In the genomic region with DNA sequence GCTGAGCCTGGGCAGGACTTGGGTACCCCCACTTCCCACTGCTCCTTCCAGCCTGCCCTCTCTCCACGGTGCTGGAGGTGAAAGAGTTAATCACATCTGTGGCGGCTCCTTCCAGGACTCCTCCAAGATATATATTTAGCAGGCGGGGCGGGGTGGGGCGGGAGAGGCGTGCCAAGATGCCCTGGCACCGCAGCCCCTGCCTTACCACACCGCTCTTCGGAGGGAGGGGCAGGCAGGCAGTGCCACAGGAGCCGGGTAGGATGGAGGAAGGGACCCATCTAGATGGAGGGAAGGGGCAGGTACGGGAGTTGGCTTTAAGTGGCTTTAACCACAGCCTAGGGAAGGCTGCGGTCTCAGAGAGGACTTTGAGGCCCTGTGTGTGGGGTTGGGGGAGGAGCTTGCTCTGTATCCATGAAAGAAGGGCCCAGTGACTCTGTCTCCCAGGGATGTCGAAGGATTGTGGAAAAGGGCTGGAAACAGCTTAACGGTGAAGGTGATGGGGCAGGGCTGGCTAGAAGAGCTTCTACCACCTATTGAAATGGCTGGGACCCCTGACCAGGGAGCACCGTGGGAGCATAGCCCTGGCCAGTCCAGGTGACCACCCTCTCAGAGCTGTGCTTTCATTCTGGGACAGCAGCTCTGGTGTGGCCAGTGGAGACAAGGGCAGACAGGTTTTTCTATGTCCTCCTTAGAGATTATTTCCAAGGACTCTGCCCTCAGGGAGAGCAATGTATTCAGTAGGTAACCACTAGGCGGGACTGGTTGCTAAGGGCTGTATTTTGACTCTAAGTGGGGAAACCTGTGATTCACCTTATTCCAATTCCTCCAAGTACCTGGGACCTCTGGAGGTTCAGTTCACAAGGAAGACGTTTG, we compare ENCODE assay signal across 8 cellular contexts. TPM values are rescaled to one million over a fixed set of nuclear protein-coding genes. Genes with fewer than 3 reads are reported as not detected.
DNase-seq lines count a peak whose midpoint lies in the region; ATAC-seq and TF ChIP-seq lines count a peak whose summit lies in the region.

No MANE protein-coding gene starts in this region.

- H3K4me1 Mint-ChIP-seq in osteocyte (ENCODE audit: unreplicated experiment), result peaks cover 4% of the 10 kb centered on the region

- H3K27ac Mint-ChIP-seq in osteocyte (ENCODE audit: unreplicated experiment), result no peak overlapping the region

- H3K4me3 Mint-ChIP-seq in osteocyte (ENCODE audit: unreplicated experiment), result no peak overlapping the region

- no peaks in the 10 kb centered on the region for H3K9me3 Mint-ChIP-seq in osteocyte (ENCODE audit: unreplicated experiment)

- H3K9me3 ChIP-seq in osteoblast (ENCODE audit: low read depth, low read length) (no peaks in the 10 kb centered on the region), testis (no peaks in the 10 kb centered on the region)

- DNase-seq in DMS53 treated with DMSO at 0.1 percent for 48 hours (lab: John Stamatoyannopoulos, UW; ENCODE audit: unreplicated experiment), result peak; percentile 51
- peak; percentile 80 for DNase-seq in NCI-H2107 treated with DMSO at 0.1 percent for 48 hours (lab: John Stamatoyannopoulos, UW; ENCODE audit: unreplicated experiment)
- DNase-seq in epithelial cell of prostate (ENCODE audit: low read depth, low spot score), result peak; percentile 36
- peak; percentile 75 for DNase-seq in osteoblast (ENCODE audit: insufficient read length, low spot score, missing footprints)
- no peak for DNase-seq in osteocyte (ENCODE audit: extremely low spot score, unreplicated experiment)
- DNase-seq in testis, result no peak

- TF ChIP-seq CTCF in osteoblast (IDR thresholded peaks at IDR 0.05; ENCODE audit: extremely low read depth, low read depth, low read length) (no peak), osteocyte (IDR thresholded peaks at IDR 0.05) (no peak), testis (IDR thresholded peaks at IDR 0.05) (no peak)

- intact Hi-C loops in testis (cut with DNase I; ENCODE audit: low total_unique reads), result loop anchor here (2.0 kb wide), 1 partner anchor 78 kb away; no protein-coding TSS in a partner anchor

- H3K4me1 ChIP-seq in osteoblast (ENCODE audit: insufficient read depth, low read length), result peaks cover 4% of the 10 kb centered on the region
- peaks cover 9% of the 10 kb centered on the region for H3K4me1 ChIP-seq in testis

- ATAC-seq in HG03025 (IDR thresholded peaks at IDR 0.05; ENCODE audit: low FRiP score, unreplicated experiment) (no peak), GM19395 (IDR thresholded peaks at IDR 0.05; ENCODE audit: unreplicated experiment) (no peak)

- H3K36me3 ChIP-seq in osteoblast (ENCODE audit: insufficient read depth, low read length) (no peaks in the 10 kb centered on the region), testis (ENCODE audit: low read depth, missing control alignments) (no peaks in the 10 kb centered on the region)

- H3K27me3 ChIP-seq in osteoblast (ENCODE audit: insufficient read depth, low read length) (peaks cover 3% of the 10 kb centered on the region), testis (no peaks in the 10 kb centered on the region)

- 43 to 80% methylated on average over 9 to 17 of the region's 17 CpGs for WGBS in testis, 2 donors

- H4K20me1 ChIP-seq in osteoblast (ENCODE audit: insufficient read depth, low read length), result no peaks in the 10 kb centered on the region

- no peak overlapping the region for H3K4me2 ChIP-seq in osteoblast (ENCODE audit: insufficient read depth, low read length)

- no peaks in the 10 kb centered on the region for H3K79me2 ChIP-seq in osteoblast (ENCODE audit: insufficient read depth, low read length)

- peaks cover 22% of the 10 kb centered on the region for H3K27me3 Mint-ChIP-seq in osteocyte (ENCODE audit: unreplicated experiment)

- H3K27ac ChIP-seq in epithelial cell of prostate (no peak overlapping the region), osteoblast (ENCODE audit: low read depth, low read length) (no peak overlapping the region), testis (no peak overlapping the region)

- H3K4me3 ChIP-seq in osteoblast (ENCODE audit: insufficient read depth, low read length) (no peak overlapping the region), testis (no peak overlapping the region)

- no peaks in the 10 kb centered on the region for H3K36me3 Mint-ChIP-seq in osteocyte (ENCODE audit: unreplicated experiment)

- TF ChIP-seq POLR2A in testis (IDR thresholded peaks at IDR 0.05), result no peak

- H2AFZ ChIP-seq in osteoblast (ENCODE audit: low read length), result no peak overlapping the region

RNA-seq across cellular contexts. Expression of gene GPR142, which starts 13.0 kb away (rescaled TPM):
- total RNA-seq in osteoblast (not detected in 2 replicates), osteocyte (not detected in 2 replicates), testis (under 1 TPM; 0.55 to 0.87 TPM)
- 0.51 TPM for polyA plus RNA-seq in testis (ENCODE audit: insufficient read depth, low read depth, low replicate concordance)

RNA-seq across cellular contexts. Expression of gene BTBD17, which starts 18.7 kb away (rescaled TPM):
- total RNA-seq in osteoblast (not detected in 2 replicates), osteocyte (not detected in 2 replicates), testis (1 to 10 TPM in 1 of 2 donors, under 1 TPM in 1; 0.79 to 1.2 TPM)
- polyA plus RNA-seq in testis (ENCODE audit: insufficient read depth, low read depth, low replicate concordance), result not detected

RNA-seq across cellular contexts. Expression of gene GPRC5C, which starts 51.6 kb away (rescaled TPM):
- total RNA-seq in osteoblast (2.9 and 6.8 TPM in 2 replicates), osteocyte (44.4 and 56.4 TPM in 2 replicates), testis (10 to 100 TPM in 1 of 2 donors, 1 to 10 TPM in 1; 6.8 to 19.0 TPM)
- 14.1 TPM for polyA plus RNA-seq in testis (ENCODE audit: insufficient read depth, low read depth, low replicate concordance)

RNA-seq across cellular contexts. Expression of gene KIF19, which starts 54.3 kb away (rescaled TPM):
- total RNA-seq in osteoblast (not detected in 2 replicates), osteocyte (not detected in 2 replicates), testis (1 to 10 TPM; 3.0 to 3.3 TPM)
- 2.0 TPM for polyA plus RNA-seq in testis (ENCODE audit: insufficient read depth, low read depth, low replicate concordance)

Comparison
In these comparisons a context has a peak if more than half of its experiments do, and no peak if none do; other contexts are left out.
1. DNase-seq: peak in DMS53 treated with DMSO at 0.1 percent for 48 hours (single experiment), NCI-H2107 treated with DMSO at 0.1 percent for 48 hours (single experiment), epithelial cell of prostate (single experiment) and osteoblast (single experiment); none in osteocyte (single experiment) and testis (single experiment).